ENCODE assay signal across 8 cellular contexts in genomic region chr6:36594816-36595167, GRCh38. TPM values are rescaled to one million over a fixed set of nuclear protein-coding genes. Genes with fewer than 3 reads are reported as not detected.
DNase-seq lines count a peak whose midpoint lies in the region; ATAC-seq and TF ChIP-seq lines count a peak whose summit lies in the region.

No MANE protein-coding gene starts in this region.

- peak overlapping the region; percentile 98 for H3K4me3 Mint-ChIP-seq in activated CD4-positive, alpha-beta T cell treated with anti-CD3 and anti-CD28 coated beads, Interleukin-2, amount 10 ng/mL, durations not matched to agents 7 days and 5 days
- H3K4me3 Mint-ChIP-seq in activated naive CD8-positive, alpha-beta T cell: peak overlapping the region; percentile 100

- H3K4me1 ChIP-seq in smooth muscle cell (ENCODE audit: low read depth): peaks cover 29% of the 10 kb centered on the region

- DNase-seq in activated CD4-positive, alpha-beta T cell treated with anti-CD3 and anti-CD28 coated beads, Interleukin-2, amount 10 ng/mL, durations not matched to agents 7 days and 5 days: no peak
- no peak for DNase-seq in activated CD4-positive, alpha-beta T cell treated with anti-CD3 and anti-CD28 coated beads for 1 hour
- no peak for DNase-seq in smooth muscle cell (lab: John Stamatoyannopoulos, UW; ENCODE audit: unreplicated experiment)
- DNase-seq in GM03348 (ENCODE audit: low spot score): no peak
- DNase-seq in GDM1 (lab: John Stamatoyannopoulos, UW): no peak

- peaks cover 37% of the 10 kb centered on the region for H3F3A ChIP-seq in smooth muscle cell (ENCODE audit: low read depth)

- peak overlapping the region; percentile 100 for H3K27ac Mint-ChIP-seq in activated CD4-positive, alpha-beta T cell treated with anti-CD3 and anti-CD28 coated beads, Interleukin-2, amount 10 ng/mL, durations not matched to agents 7 days and 5 days
- peak overlapping the region; percentile 100 for H3K27ac Mint-ChIP-seq in activated naive CD8-positive, alpha-beta T cell

- H3K9me3 ChIP-seq in smooth muscle cell (replicated peaks; ENCODE audit: low read depth): no peaks in the 10 kb centered on the region

- H3K4me1 Mint-ChIP-seq in activated CD4-positive, alpha-beta T cell treated with anti-CD3 and anti-CD28 coated beads, Interleukin-2, amount 10 ng/mL, durations not matched to agents 7 days and 5 days: peaks cover 44% of the 10 kb centered on the region
- peaks cover 40% of the 10 kb centered on the region for H3K4me1 Mint-ChIP-seq in activated naive CD8-positive, alpha-beta T cell (ENCODE audit: low read depth)

- 2% methylated on average over 7 of the region's 7 CpGs for WGBS in smooth muscle cell (ENCODE audit: low lambda C conversion rate)

- CTCF ChIA-PET in activated CD4-positive, alpha-beta T cell treated with anti-CD3 and anti-CD28 coated beads, Interleukin-2, amount 10 ng/mL, durations not matched to agents 7 days and 5 days (lab: Charles Lee): interaction anchor here (0.5 to 1.0 kb wide), 2 partner anchors 15 to 38 kb away, joined by 3 to 4 read pairs; no protein-coding TSS in a partner anchor

- peak overlapping the region; percentile 98 for H3K27ac ChIP-seq in smooth muscle cell (ENCODE audit: low read depth)

- H3K27me3 Mint-ChIP-seq in activated CD4-positive, alpha-beta T cell treated with anti-CD3 and anti-CD28 coated beads, Interleukin-2, amount 10 ng/mL, durations not matched to agents 7 days and 5 days: no peaks in the 10 kb centered on the region
- H3K27me3 Mint-ChIP-seq in activated naive CD8-positive, alpha-beta T cell: no peaks in the 10 kb centered on the region

- H2AFZ ChIP-seq in smooth muscle cell (ENCODE audit: low read depth): no peak overlapping the region

- peak overlapping the region; percentile 97 for H3K4me3 ChIP-seq in iPS-11a (ENCODE audit: low read depth, low read length)
- H3K4me3 ChIP-seq in smooth muscle cell: peak overlapping the region; percentile 100

- ATAC-seq in HG02759 (IDR thresholded peaks at IDR 0.05; ENCODE audit: unreplicated experiment): no peak

- no peaks in the 10 kb centered on the region for H3K9me3 Mint-ChIP-seq in activated CD4-positive, alpha-beta T cell treated with anti-CD3 and anti-CD28 coated beads, Interleukin-2, amount 10 ng/mL, durations not matched to agents 7 days and 5 days
- no peaks in the 10 kb centered on the region for H3K9me3 Mint-ChIP-seq in activated naive CD8-positive, alpha-beta T cell (ENCODE audit: low read depth)

- TF ChIP-seq CTCF in smooth muscle cell (IDR thresholded peaks at IDR 0.05; ENCODE audit: borderline replicate concordance, insufficient read depth, poor library complexity, severe bottlenecking): no peak

- no peaks in the 10 kb centered on the region for H3K27me3 ChIP-seq in smooth muscle cell (ENCODE audit: low read depth)

- peaks cover 55% of the 10 kb centered on the region for H3K36me3 Mint-ChIP-seq in activated CD4-positive, alpha-beta T cell treated with anti-CD3 and anti-CD28 coated beads, Interleukin-2, amount 10 ng/mL, durations not matched to agents 7 days and 5 days (ENCODE audit: low read depth)
- peaks cover 23% of the 10 kb centered on the region for H3K36me3 Mint-ChIP-seq in activated naive CD8-positive, alpha-beta T cell

- POLR2A ChIA-PET in activated CD4-positive, alpha-beta T cell treated with anti-CD3 and anti-CD28 coated beads, Interleukin-2, amount 10 ng/mL, durations not matched to agents 7 days and 5 days (lab: Charles Lee): interaction anchor here (0.6 kb wide), 1 partner anchor 154 kb away, joined by 3 read pairs; no protein-coding TSS in a partner anchor

- peak overlapping the region; percentile 99 for H3K9ac ChIP-seq in smooth muscle cell (ENCODE audit: low read depth)

- peaks cover 56% of the 10 kb centered on the region for H3K79me2 ChIP-seq in smooth muscle cell (ENCODE audit: low read depth)

- peaks cover 18% of the 10 kb centered on the region for H3K36me3 ChIP-seq in smooth muscle cell (ENCODE audit: low read depth)

- H4K20me1 ChIP-seq in smooth muscle cell (ENCODE audit: low read depth): peaks cover 55% of the 10 kb centered on the region

- H3K4me2 ChIP-seq in smooth muscle cell: peak overlapping the region; percentile 100

RNA-seq across cellular contexts. Expression of gene SRSF3, which starts 0.6 kb away (rescaled TPM):
- total RNA-seq in activated CD4-positive, alpha-beta T cell treated with anti-CD3 and anti-CD28 coated beads, Interleukin-2, amount 10 ng/mL, durations not matched to agents 7 days and 5 days: 100 to 1,000 TPM; 394 to 441 TPM
- total RNA-seq in smooth muscle cell: 158 and 178 TPM in 2 replicates
- 163 and 179 TPM in 2 replicates for polyA plus RNA-seq in smooth muscle cell

RNA-seq across cellular contexts. Expression of gene STK38, which starts 47.5 kb away (rescaled TPM):
- total RNA-seq in activated CD4-positive, alpha-beta T cell treated with anti-CD3 and anti-CD28 coated beads, Interleukin-2, amount 10 ng/mL, durations not matched to agents 7 days and 5 days: 100 to 1,000 TPM in 1 of 2 experiments, 10 to 100 TPM in 1; 99.1 to 114 TPM
- 34.6 and 38.3 TPM in 2 replicates for total RNA-seq in smooth muscle cell
- 30.8 and 34.5 TPM in 2 replicates for polyA plus RNA-seq in smooth muscle cell
